9 cellular contexts compared by ENCODE assay signal in genomic region chr15:41894251-41894790, GRCh38. TPM values are rescaled to one million over a fixed set of nuclear protein-coding genes. Genes with fewer than 3 reads are reported as not detected.
A peak's percentile ranks its signal among the peaks of the same experiment; 100 is the strongest.
DNase-seq lines count a peak whose midpoint lies in the region; ATAC-seq and TF ChIP-seq lines count a peak whose summit lies in the region.
"Had no signal": no experiment of that assay in that cellular context is flagged by ENCODE, and none has a peak within 500 bp of the region (broad histone marks: within the 10 kb centered on the region; RNA-seq: fewer than 3 reads in every experiment).

No MANE protein-coding gene starts in this region.

- H3K4me3 ChIP-seq in adrenal gland (peak overlapping the region in 1 of 4 donors; percentile 32), mesenchymal stem cell (ENCODE audit: insufficient read depth in 1 of 2, low read depth in 1 of 2, low read length in 2 of 2) (peak overlapping the region in 1 of 2 experiments; percentile 64), vagina (peak overlapping the region in 1 of 2 donors; percentile 36)

- H4K8ac ChIP-seq in mesenchymal stem cell (ENCODE audit: low read length): peak overlapping the region; percentile 83

- TF ChIP-seq POLR2A in adrenal gland (IDR thresholded peaks at IDR 0.05): no peak
- TF ChIP-seq POLR2A in vagina (IDR thresholded peaks at IDR 0.05): no peak

- H2BK5ac ChIP-seq in mesenchymal stem cell (ENCODE audit: low read depth, low read length, poor library complexity, severe bottlenecking): no peak overlapping the region

- H3K27me3 ChIP-seq in adrenal gland (no peaks in the 10 kb centered on the region), mesenchymal stem cell (ENCODE audit: control insufficient read depth in 1 of 2, insufficient read depth in 1 of 2, low read length in 2 of 2) (peaks cover 0 to 25% of the 10 kb centered on the region in 2 experiments), vagina (no peaks in the 10 kb centered on the region)

- peak; percentile 1 for ATAC-seq in Right ventricle myocardium inferior

- H2BK15ac ChIP-seq in mesenchymal stem cell (ENCODE audit: low read depth, poor library complexity, severe bottlenecking): peak overlapping the region; percentile 82

- intact Hi-C loops in Right ventricle myocardium inferior (cut with DNase I) (loop anchor here (2.0 kb wide), 1 partner anchor 66 kb away; the partner anchor contains the start of gene JMJD7), cardiac septum (cut with DNase I) (loop anchor here (5.0 to 10.0 kb wide), 2 partner anchors 67 to 160 kb away; partner anchors contain the start of gene JMJD7), adrenal gland (cut with DNase I) (loop anchor here in 1 of 2 donors (5.0 kb wide), 1 partner anchor 62 kb away; no protein-coding TSS in a partner anchor), vagina (cut with DNase I) (no loop called here)

- DNase-seq in Right ventricle myocardium inferior (ENCODE audit: missing footprints) (no peak), cardiac septum (ENCODE audit: low spot score) (no peak), adrenal gland (no peak), mesenchymal stem cell (no peak), vagina (ENCODE audit: extremely low spot score in 2 of 2) (no peak), NCI-H128 (lab: John Stamatoyannopoulos, UW; ENCODE audit: unreplicated experiment) (no peak), NCI-H526 treated with DMSO at 0.1 percent for 48 hours (lab: John Stamatoyannopoulos, UW) (no peak), HUDEP-2 (lab: John Stamatoyannopoulos, UW; ENCODE audit: unreplicated experiment in 76 of 76) (no peak)

- peak overlapping the region; percentile 40 for H2AK5ac ChIP-seq in mesenchymal stem cell (ENCODE audit: low read length, severe bottlenecking)

- peak overlapping the region; percentile 64 for H3K9ac ChIP-seq in mesenchymal stem cell (ENCODE audit: low read length)

- H2AFZ ChIP-seq in mesenchymal stem cell (ENCODE audit: low read depth, low read length): peak overlapping the region; percentile 30

- H3K36me3 ChIP-seq in adrenal gland (replicated peaks in 1 of 2): no peaks in the 10 kb centered on the region
- H3K36me3 ChIP-seq in mesenchymal stem cell (ENCODE audit: control insufficient read depth in 1 of 2, insufficient read depth in 2 of 2, low read depth in 1 of 2, low read length in 2 of 2): peaks cover 15 to 33% of the 10 kb centered on the region in 2 experiments
- no peaks in the 10 kb centered on the region for H3K36me3 ChIP-seq in vagina

- H3K4ac ChIP-seq in mesenchymal stem cell (ENCODE audit: low read depth in 1 of 2, low read length in 2 of 2): peak overlapping the region in 1 of 2 experiments; percentile 92

- H3K9me3 ChIP-seq in adrenal gland (replicated peaks in 1 of 3): no peaks in the 10 kb centered on the region
- no peaks in the 10 kb centered on the region for H3K9me3 ChIP-seq in mesenchymal stem cell (ENCODE audit: control insufficient read depth, low read length)
- H3K9me3 ChIP-seq in vagina: no peaks in the 10 kb centered on the region

- H3K18ac ChIP-seq in mesenchymal stem cell (ENCODE audit: low read depth in 1 of 2, low read length in 2 of 2): peak overlapping the region; percentile 73 to 91

- peak overlapping the region in 1 of 2 experiments; percentile 19 for H3K23ac ChIP-seq in mesenchymal stem cell (ENCODE audit: low read length in 2 of 2)

- peak overlapping the region; percentile 56 for H2BK120ac ChIP-seq in mesenchymal stem cell (ENCODE audit: low read depth, low read length)

- TF ChIP-seq CTCF in adrenal gland (IDR thresholded peaks at IDR 0.05) (no peak), vagina (IDR thresholded peaks at IDR 0.05) (no peak)

- peak overlapping the region in 3 of 5 donors; percentile 50 to 78 (median 52) for H3K27ac ChIP-seq in adrenal gland
- peak overlapping the region; percentile 91 for H3K27ac ChIP-seq in mesenchymal stem cell (ENCODE audit: low read length, poor library complexity, severe bottlenecking)
- H3K27ac ChIP-seq in vagina: peak overlapping the region; percentile 66
- H3K27ac ChIP-seq: C4-2B had no signal

- peaks cover 5% of the 10 kb centered on the region for H3K79me1 ChIP-seq in mesenchymal stem cell (replicated peaks; ENCODE audit: low read length, poor library complexity, severe bottlenecking)

- peaks cover 12 to 18% of the 10 kb centered on the region in 2 donors for H3K4me1 ChIP-seq in adrenal gland (replicated peaks in 1 of 2)
- peaks cover 47% of the 10 kb centered on the region for H3K4me1 ChIP-seq in mesenchymal stem cell (ENCODE audit: control insufficient read depth, insufficient read depth, low read depth, low read length)
- H3K4me1 ChIP-seq in vagina: peaks cover 22% of the 10 kb centered on the region

- peak overlapping the region; percentile 50 for H3K4me2 ChIP-seq in mesenchymal stem cell (ENCODE audit: low read length, poor library complexity, severe bottlenecking)

- peak overlapping the region; percentile 79 for H4K91ac ChIP-seq in mesenchymal stem cell (ENCODE audit: low read length)

- WGBS in adrenal gland, 4 donors: 61 to 70% (median 66%) methylated on average over 11 to 17 of the region's 17 CpGs
- WGBS in mesenchymal stem cell: 88% methylated on average over 17 of the region's 17 CpGs

- peak overlapping the region in 1 of 2 experiments; percentile 22 for H3K14ac ChIP-seq in mesenchymal stem cell (ENCODE audit: low read length in 2 of 2)

- H2BK12ac ChIP-seq in mesenchymal stem cell (ENCODE audit: low read length in 2 of 2): peak overlapping the region in 1 of 2 experiments; percentile 23

RNA-seq across cellular contexts. Expression of gene SPTBN5, which starts 0.5 kb away (rescaled TPM):
- 3.5 TPM for total RNA-seq in Right ventricle myocardium inferior
- total RNA-seq in cardiac septum: 2.4 TPM
- total RNA-seq in adrenal gland: 1 to 10 TPM in 3 of 8 donors, under 1 TPM in 5; under 0.01 to 1.6 (median 0.49) TPM
- polyA plus RNA-seq in adrenal gland: 1 to 10 TPM in 2 of 3 donors, under 1 TPM in 1; 0.42 to 6.8 (median 2.8) TPM
- 0.32 TPM for polyA plus RNA-seq in mesenchymal stem cell (2013, experiment 1 of 2)
- polyA plus RNA-seq in mesenchymal stem cell (2013, experiment 2 of 2): 0.29 TPM
- 0.49 TPM for total RNA-seq in vagina

RNA-seq across cellular contexts. Expression of gene PLA2G4B, which starts 55.7 kb away (rescaled TPM):
- total RNA-seq in Right ventricle myocardium inferior (5.8 TPM), cardiac septum (3.4 TPM), adrenal gland (1 to 10 TPM in 5 of 8 donors, under 1 TPM in 3; 0.35 to 6.9 (median 3.3) TPM), vagina (34.1 TPM)
- polyA plus RNA-seq in adrenal gland: 10 to 100 TPM in 2 of 3 donors, 1 to 10 TPM in 1; 4.8 to 26.4 (median 23.7) TPM
- polyA plus RNA-seq in mesenchymal stem cell (2013, experiment 1 of 2): 3.3 TPM
- 2.0 TPM for polyA plus RNA-seq in mesenchymal stem cell (2013, experiment 2 of 2)
